12 cellular contexts compared by ENCODE assay signal in genomic region chr10:89915021-89915420, GRCh38.
A peak's percentile ranks its signal among the peaks of the same experiment; 100 is the strongest.
DNase-seq lines count a peak whose midpoint lies in the region; ATAC-seq, FAIRE-seq and TF ChIP-seq lines count a peak whose summit lies in the region.
"Had no signal": no experiment of that assay in that cellular context is flagged by ENCODE, and none has a peak within 500 bp of the region (broad histone marks: within the 10 kb centered on the region; RNA-seq: fewer than 3 reads in every experiment).

No MANE protein-coding gene starts in this region.

- H3K79me2 ChIP-seq in HCT116 (ENCODE audit: insufficient read depth, low read length) = no peaks in the 10 kb centered on the region

- H3K36me3 Mint-ChIP-seq in activated naive CD4-positive, alpha-beta T cell treated with anti-CD3 and anti-CD28 coated beads for 36 hours (ENCODE audit: low read depth) = no peaks in the 10 kb centered on the region
- H3K36me3 Mint-ChIP-seq: CD8-positive, alpha-beta memory T cell had no signal

- H3K36me3 ChIP-seq in HCT116 (ENCODE audit: control insufficient read depth in 1 of 2, insufficient read depth in 2 of 2, low read length in 2 of 2) = no peaks in the 10 kb centered on the region
- no peaks in the 10 kb centered on the region for H3K36me3 ChIP-seq in RWPE2 (ENCODE audit: low read depth)
- no peaks in the 10 kb centered on the region for H3K36me3 ChIP-seq in pancreas

- no peak for FAIRE-seq in pancreas (lab: Jason Lieb, UNC)
- FAIRE-seq in RCC 7860 (lab: Jason Lieb, UNC) = no peak

- H3K9me3 ChIP-seq in HCT116 (ENCODE audit: control insufficient read depth in 1 of 2, insufficient read depth in 1 of 2, low read depth in 1 of 2, low read length in 2 of 2) = no peaks in the 10 kb centered on the region
- H3K9me3 ChIP-seq in RWPE2 (ENCODE audit: severe bottlenecking) = no peaks in the 10 kb centered on the region
- H3K9me3 ChIP-seq in pancreas = no peaks in the 10 kb centered on the region
- H3K9me3 ChIP-seq: Caco-2 had no signal

- peaks cover 10% of the 10 kb centered on the region for H3K27me3 Mint-ChIP-seq in activated naive CD4-positive, alpha-beta T cell treated with anti-CD3 and anti-CD28 coated beads for 36 hours (ENCODE audit: low read depth)

- H4K20me1 ChIP-seq in HCT116 (ENCODE audit: insufficient read depth) = no peaks in the 10 kb centered on the region

- BruUV-seq in HCT116 (replicated peaks; lab: Mats Ljungman, UMichigan) = no TSS peak

- TF ChIP-seq RAD21 in HCT116 (IDR thresholded peaks at IDR 0.05; ENCODE audit: low read depth) = no peak

- no peaks in the 10 kb centered on the region for H3K27me3 ChIP-seq in HCT116 (ENCODE audit: insufficient read depth, low read length)
- no peaks in the 10 kb centered on the region for H3K27me3 ChIP-seq in RWPE2 (ENCODE audit: insufficient read depth, poor library complexity, severe bottlenecking)
- no peaks in the 10 kb centered on the region for H3K27me3 ChIP-seq in pancreas

- no peak for TF ChIP-seq POLR2A in HCT116 (IDR thresholded peaks at IDR 0.05; ENCODE audit: borderline replicate concordance, extremely low read depth, insufficient read depth, insufficient read length)

- in situ Hi-C loops in astrocyte of the spinal cord (cut with HindIII; ENCODE audit: low sequenced_read_pairs) = no loop called here

- intact Hi-C loops in HCT116 (cut with micrococcal nuclease) = no loop called here
- intact Hi-C loops in pancreas (cut with DNase I) = no loop called here
- intact Hi-C loops in activated naive CD4-positive, alpha-beta T cell treated with anti-CD3 and anti-CD28 coated beads for 36 hours (cut with micrococcal nuclease) = no loop called here

- no peaks in the 10 kb centered on the region for H3K9me3 Mint-ChIP-seq in activated naive CD4-positive, alpha-beta T cell treated with anti-CD3 and anti-CD28 coated beads for 36 hours
- H3K9me3 Mint-ChIP-seq: CD8-positive, alpha-beta memory T cell had no signal

- H3K4me1 ChIP-seq in HCT116 (ENCODE audit: control insufficient read depth in 1 of 2, insufficient read depth in 2 of 2, low read length in 2 of 2) (peaks cover 4 to 12% of the 10 kb centered on the region in 2 experiments), RWPE2 (ENCODE audit: insufficient read depth, poor library complexity, severe bottlenecking) (peaks cover 31% of the 10 kb centered on the region), pancreas (no peaks in the 10 kb centered on the region)
- H3K4me1 ChIP-seq: Caco-2 had no signal

- H3K4me3 Mint-ChIP-seq in activated naive CD4-positive, alpha-beta T cell treated with anti-CD3 and anti-CD28 coated beads for 36 hours = no peak overlapping the region
- H3K4me3 Mint-ChIP-seq: CD8-positive, alpha-beta memory T cell had no signal

- no peak for DNase-seq in HCT116 (ENCODE audit: low read depth, low spot score)
- DNase-seq in RWPE2 (ENCODE audit: low spot score) = no peak
- DNase-seq in astrocyte of the spinal cord (ENCODE audit: low read depth, low spot score) = peak; percentile 24
- DNase-seq in pancreas = no peak
- no peak for DNase-seq in RCC 7860 (ENCODE audit: low spot score)
- DNase-seq in activated naive CD4-positive, alpha-beta T cell treated with anti-CD3 and anti-CD28 coated beads for 36 hours = no peak
- DNase-seq: Caco-2; CD8-positive, alpha-beta memory T cell; DMS53; HCEC 1CT; IMR-90 had no signal

- ATAC-seq in HCT116 = no peak
- ATAC-seq in RWPE2 (ENCODE audit: low read depth) = no peak
- no peak for ATAC-seq in HG02759 (IDR thresholded peaks at IDR 0.05; ENCODE audit: unreplicated experiment)
- ATAC-seq in pancreas = no peak

- WGBS in pancreas, 2 donors = 64 to 67% methylated on average over 2 of the region's 2 CpGs

- no peak overlapping the region for H3K9ac ChIP-seq in HCT116 (ENCODE audit: low read length)

- H2AFZ ChIP-seq in HCT116 (ENCODE audit: low read depth, low read length, poor library complexity, severe bottlenecking) = no peak overlapping the region

- H3K4me1 Mint-ChIP-seq in activated naive CD4-positive, alpha-beta T cell treated with anti-CD3 and anti-CD28 coated beads for 36 hours (ENCODE audit: low read depth) = no peaks in the 10 kb centered on the region
- H3K4me1 Mint-ChIP-seq: CD8-positive, alpha-beta memory T cell had no signal

- H3K4me3 ChIP-seq in HCT116 (replicated peaks in 1 of 2; ENCODE audit: low read depth in 1 of 2, low read length in 2 of 2) = no peak overlapping the region
- H3K4me3 ChIP-seq in RWPE2 (ENCODE audit: severe bottlenecking) = no peak overlapping the region
- H3K4me3 ChIP-seq in astrocyte of the spinal cord (ENCODE audit: low read depth, low read length) = no peak overlapping the region
- H3K4me3 ChIP-seq in pancreas = no peak overlapping the region

- no peak overlapping the region for H3K27ac ChIP-seq in HCT116 (ENCODE audit: low read depth, low read length)
- H3K27ac ChIP-seq in RWPE2 (ENCODE audit: poor library complexity, severe bottlenecking) = peak overlapping the region; percentile 95
- H3K27ac ChIP-seq in pancreas = no peak overlapping the region

- no peaks in the 10 kb centered on the region for H3K9me2 ChIP-seq in HCT116 (ENCODE audit: insufficient read depth)

- CTCF ChIA-PET in HCT116 (lab: Charles Lee) = no interaction called here
- CTCF ChIA-PET in activated naive CD4-positive, alpha-beta T cell treated with anti-CD3 and anti-CD28 coated beads for 36 hours (lab: Charles Lee) = no interaction called here

- H3K27ac Mint-ChIP-seq in activated naive CD4-positive, alpha-beta T cell treated with anti-CD3 and anti-CD28 coated beads for 36 hours = no peak overlapping the region

- RAD21 ChIA-PET in HCT116 (lab: Charles Lee; ENCODE audit: low non-redundant PET in 1 of 2, low total read pairs in 2 of 2, uncharacterized antibody in 2 of 2, unreplicated experiment in 2 of 2) = no interaction called here

- H3K4me2 ChIP-seq in HCT116 (ENCODE audit: low read length) = no peak overlapping the region

- no peak for TF ChIP-seq CTCF in HCT116 (IDR thresholded peaks at IDR 0.05 in 2 of 3, conservative IDR thresholded peaks at IDR 0.05 in 1 of 3; ENCODE audit: borderline replicate concordance in 1 of 3, insufficient read depth in 1 of 3, low read depth in 2 of 3, low read length in 2 of 3)
- no peak for TF ChIP-seq CTCF in RWPE2 (IDR thresholded peaks at IDR 0.05; ENCODE audit: poor library complexity, severe bottlenecking)
- no peak for TF ChIP-seq CTCF in astrocyte of the spinal cord (IDR thresholded peaks at IDR 0.05; ENCODE audit: low read depth, low read length)
- no peak for TF ChIP-seq CTCF in pancreas (IDR thresholded peaks at IDR 0.05)

- POLR2A ChIA-PET in HCT116 (lab: Charles Lee) = no interaction called here

TF ChIP-seq in HCT116, 20 proteins besides CTCF, POLR2A, EP300 and RAD21:
- TF ChIP-seq TCF7L2 (IDR thresholded peaks at IDR 0.05; ENCODE audit: borderline replicate concordance, extremely low read depth, insufficient read depth, insufficient read length) = no peak
- no peak for TF ChIP-seq SIN3A (IDR thresholded peaks at IDR 0.05; ENCODE audit: low read depth)
- no peak for TF ChIP-seq EZH2 (IDR thresholded peaks at IDR 0.05)
- TF ChIP-seq, protein P1, sequence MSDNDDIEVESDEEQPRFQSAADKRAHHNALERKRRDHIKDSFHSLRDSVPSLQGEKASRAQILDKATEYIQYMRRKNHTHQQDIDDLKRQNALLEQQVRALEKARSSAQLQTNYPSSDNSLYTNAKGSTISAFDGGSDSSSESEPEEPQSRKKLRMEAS (IDR thresholded peaks at IDR 0.05) = peak; percentile 26; the same call in 1 of the 2 replicates
- TF ChIP-seq, protein P2, sequence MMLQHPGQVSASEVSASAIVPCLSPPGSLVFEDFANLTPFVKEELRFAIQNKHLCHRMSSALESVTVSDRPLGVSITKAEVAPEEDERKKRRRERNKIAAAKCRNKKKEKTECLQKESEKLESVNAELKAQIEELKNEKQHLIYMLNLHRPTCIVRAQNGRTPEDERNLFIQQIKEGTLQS (IDR thresholded peaks at IDR 0.05) = no peak
- no peak for TF ChIP-seq ZBTB33 (IDR thresholded peaks at IDR 0.05; ENCODE audit: extremely low read depth, insufficient replicate concordance, low read length)
- TF ChIP-seq FOSL1 (IDR thresholded peaks at IDR 0.05; ENCODE audit: low read depth) = no peak
- TF ChIP-seq SRF (IDR thresholded peaks at IDR 0.05; ENCODE audit: low read depth) = no peak
